ENCODE assay signal across 11 cellular contexts in genomic region chr2:226813148-226813701, GRCh38. TPM values are rescaled to one million over a fixed set of nuclear protein-coding genes. Genes with fewer than 3 reads are reported as not detected.
DNase-seq lines count a peak whose midpoint lies in the region; ATAC-seq and TF ChIP-seq lines count a peak whose summit lies in the region.
"Had no signal": no experiment of that assay in that cellular context is flagged by ENCODE, and none has a peak within 500 bp of the region (broad histone marks: within the 10 kb centered on the region; RNA-seq: fewer than 3 reads in every experiment).

No MANE protein-coding gene starts in this region.

- H3K27me3 Mint-ChIP-seq in natural killer cell (ENCODE audit: low read depth in 2 of 2): peaks cover 32 to 56% of the 10 kb centered on the region in 2 donors

- H3K9me3 Mint-ChIP-seq in natural killer cell: no peaks in the 10 kb centered on the region

- H3K4me3 Mint-ChIP-seq in natural killer cell: no peak overlapping the region

- ATAC-seq in natural killer cell: no peak

- H3K27ac Mint-ChIP-seq in natural killer cell: no peak overlapping the region

- no peaks in the 10 kb centered on the region for H3K36me3 Mint-ChIP-seq in natural killer cell

- intact Hi-C loops in natural killer cell (cut with micrococcal nuclease): no loop called here

- DNase-seq in ACHN (peak; percentile 31), GM12865 (ENCODE audit: low read depth) (no peak), LNCaP clone FGC (ENCODE audit: low read depth) (no peak), epithelial cell of esophagus (ENCODE audit: low read depth) (peak; percentile 55), HK-2 (ENCODE audit: unreplicated experiment) (no peak), natural killer cell (no peak), mucosa of gallbladder (ENCODE audit: low spot score) (no peak), DMS153 treated with DMSO at 0.1 percent for 48 hours (lab: John Stamatoyannopoulos, UW; ENCODE audit: unreplicated experiment) (no peak)
- DNase-seq: activated naive CD4-positive, alpha-beta T cell treated with anti-CD3 and anti-CD28 coated beads, Interleukin-2, amount 50 U/mL, for 16 hours; SW 1271 had no signal

- H3K4me1 Mint-ChIP-seq in natural killer cell: no peaks in the 10 kb centered on the region

- H3K4me3 ChIP-seq in GM12865 (ENCODE audit: low read depth, low read length) (no peak overlapping the region), LNCaP clone FGC (ENCODE audit: low read depth, low read length) (no peak overlapping the region), epithelial cell of esophagus (ENCODE audit: low read length) (no peak overlapping the region)
- H3K4me3 ChIP-seq: suprapubic skin had no signal

- TF ChIP-seq CTCF in GM12865 (IDR thresholded peaks at IDR 0.05; ENCODE audit: insufficient read depth, low read depth, low read length, missing control alignments) (peak; percentile 56), LNCaP clone FGC (IDR thresholded peaks at IDR 0.05; ENCODE audit: control insufficient read depth, extremely low read depth, insufficient read depth) (peak; percentile 69), epithelial cell of esophagus (IDR thresholded peaks at IDR 0.05; ENCODE audit: insufficient read depth, low read depth, low read length, missing control alignments) (peak; percentile 78), natural killer cell (IDR thresholded peaks at IDR 0.05) (no peak)

- in situ Hi-C loops in ACHN (cut with HindIII; ENCODE audit: low pct_ligation_motif_present, low pct_unique_long_range_greater_than_20kb, low sequenced_read_pairs): no loop called here

RNA-seq across cellular contexts. Expression of gene IRS1, which starts 13.6 kb away (rescaled TPM):
- under 1 TPM; 0.09 to 0.55 (median 0.36) TPM for total RNA-seq in natural killer cell
- 35.9 TPM for total RNA-seq in mucosa of gallbladder

RNA-seq across cellular contexts. Expression of gene RHBDD1, which starts 22.6 kb away (rescaled TPM):
- total RNA-seq in natural killer cell (10 to 100 TPM; 33.7 to 49.7 (median 47.7) TPM), mucosa of gallbladder (36.7 TPM)

Comparison
In these comparisons a context has a peak if more than half of its experiments do, and no peak if none do; other contexts are left out.
1. DNase-seq: peak in ACHN (single experiment) and epithelial cell of esophagus (single experiment); none in GM12865 (single experiment), LNCaP clone FGC (single experiment), HK-2 (single experiment), natural killer cell (single experiment), mucosa of gallbladder (single experiment) and DMS153 treated with DMSO at 0.1 percent for 48 hours (single experiment).
2. RNA of gene IRS1, which starts 13.6 kb away (total RNA-seq): 35.9 TPM in mucosa of gallbladder (single experiment); 0.09 to 0.55 TPM in natural killer cell; every median in the first group is over 10 times any median in the second.